In the genomic region with DNA sequence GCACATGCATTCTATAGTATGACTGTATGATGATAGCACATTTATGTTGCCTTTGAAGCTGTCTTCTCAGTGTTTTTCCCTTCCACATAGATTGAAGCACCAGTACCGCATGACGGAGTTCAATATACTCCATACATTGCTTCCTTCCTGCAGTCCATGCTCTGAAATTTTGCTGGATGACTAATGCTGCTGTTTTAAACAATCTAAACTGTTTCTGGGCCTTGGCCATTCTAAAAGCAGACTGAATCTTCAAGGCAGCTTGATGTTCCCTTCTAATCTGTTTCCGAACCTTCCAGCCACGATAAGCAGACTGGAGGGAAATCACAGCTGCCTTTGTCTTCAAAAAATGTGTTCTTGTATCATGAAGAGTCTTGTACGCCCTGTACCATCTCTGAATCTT, we compare ENCODE assay signal across 29 cellular contexts.
DNase-seq lines count a peak whose midpoint lies in the region; ATAC-seq lines count a peak whose summit lies in the region.
"Had no signal": no experiment of that assay in that cellular context is flagged by ENCODE, and none has a peak within 500 bp of the region (broad histone marks: within the 10 kb centered on the region; RNA-seq: fewer than 3 reads in every experiment).

No MANE protein-coding gene starts in this region.

- DNase-seq in EH (ENCODE audit: low read depth) (peak; percentile 15), astrocyte of the hippocampus (ENCODE audit: low read depth, low spot score) (peak; percentile 14), fibroblast of peridontal ligament (ENCODE audit: extremely low read depth) (peak; percentile 72), pons (ENCODE audit: low spot score) (peak; percentile 16)
- DNase-seq in stimulated activated naive B cell treated with anti-CD40 and anti-IgM and Interleukin-4, amounts not matched to agents 10 μg/mL and 1 μg/mL and 100 μg/mL, for 72 hours, result no peak
- DNase-seq in activated CD4-positive, alpha-beta T cell treated with anti-CD3 and anti-CD28 coated beads, Interleukin-2, amount 50 U/mL, for 1 hour, result no peak
- no peak for DNase-seq in effector CD8-positive, alpha-beta T cell (lab: John Stamatoyannopoulos, UW)
- DNase-seq: activated CD4-positive, alpha-beta T cell treated with anti-CD3 and anti-CD28 coated beads for 36 hours; activated CD8-positive, alpha-beta T cell treated with anti-CD3 and anti-CD28 coated beads, Interleukin-2, amount 10 ng/mL, durations not matched to agents 7 days and 5 days; activated naive CD4-positive, alpha-beta T cell treated with anti-CD3 and anti-CD28 coated beads for 36 hours; adrenal gland; CD4-positive, alpha-beta memory T cell; colonic mucosa; endodermal cell; H7; NCI-H1092; NCI-H1694; NCI-H446; NCI-H748 treated with DMSO at 0.1 percent for 48 hours; pancreas; retina; SHP77; stimulated activated naive CD4-positive, alpha-beta T cell treated with Interleukin-2 at 50 U/mL for 16 hours had no signal

- H3K27ac Mint-ChIP-seq in stimulated activated naive B cell treated with anti-CD40 and anti-IgM and Interleukin-4, amounts not matched to agents 10 μg/mL and 1 μg/mL and 100 μg/mL, for 72 hours, result no peak overlapping the region
- H3K27ac Mint-ChIP-seq: activated CD4-positive, alpha-beta T cell treated with anti-CD3 and anti-CD28 coated beads for 36 hours; activated CD8-positive, alpha-beta T cell treated with anti-CD3 and anti-CD28 coated beads, Interleukin-2, amount 10 ng/mL, durations not matched to agents 7 days and 5 days; activated naive CD4-positive, alpha-beta T cell treated with anti-CD3 and anti-CD28 coated beads for 36 hours; B cell; CD4-positive, alpha-beta memory T cell; endodermal cell; memory B cell; T-helper 2 cell treated with Interferon-gamma antibody and Interleukin-4, amounts not matched to agents 5 μg/mL and 100 μg/mL, for 36 hours had no signal

- no peaks in the 10 kb centered on the region for H3K9me3 Mint-ChIP-seq in stimulated activated naive B cell treated with anti-CD40 and anti-IgM and Interleukin-4, amounts not matched to agents 10 μg/mL and 1 μg/mL and 100 μg/mL, for 72 hours
- H3K9me3 Mint-ChIP-seq: CD4-positive, alpha-beta memory T cell; memory B cell had no signal

- no peaks in the 10 kb centered on the region for H3K4me1 Mint-ChIP-seq in stimulated activated naive B cell treated with anti-CD40 and anti-IgM and Interleukin-4, amounts not matched to agents 10 μg/mL and 1 μg/mL and 100 μg/mL, for 72 hours
- H3K4me1 Mint-ChIP-seq: B cell, memory B cell had no signal

- H3K4me3 Mint-ChIP-seq in stimulated activated naive B cell treated with anti-CD40 and anti-IgM and Interleukin-4, amounts not matched to agents 10 μg/mL and 1 μg/mL and 100 μg/mL, for 72 hours, result no peak overlapping the region
- H3K4me3 Mint-ChIP-seq: activated CD4-positive, alpha-beta T cell treated with anti-CD3 and anti-CD28 coated beads for 36 hours; activated CD8-positive, alpha-beta T cell treated with anti-CD3 and anti-CD28 coated beads, Interleukin-2, amount 10 ng/mL, durations not matched to agents 7 days and 5 days; activated naive CD4-positive, alpha-beta T cell treated with anti-CD3 and anti-CD28 coated beads for 36 hours; B cell; CD4-positive, alpha-beta memory T cell; endodermal cell; memory B cell; T-helper 2 cell treated with Interferon-gamma antibody and Interleukin-4, amounts not matched to agents 5 μg/mL and 100 μg/mL, for 36 hours had no signal

- no peaks in the 10 kb centered on the region for H3K27me3 Mint-ChIP-seq in stimulated activated naive B cell treated with anti-CD40 and anti-IgM and Interleukin-4, amounts not matched to agents 10 μg/mL and 1 μg/mL and 100 μg/mL, for 72 hours
- H3K27me3 Mint-ChIP-seq: activated CD4-positive, alpha-beta T cell treated with anti-CD3 and anti-CD28 coated beads for 36 hours; B cell; CD4-positive, alpha-beta memory T cell; memory B cell had no signal

- H3K36me3 Mint-ChIP-seq in stimulated activated naive B cell treated with anti-CD40 and anti-IgM and Interleukin-4, amounts not matched to agents 10 μg/mL and 1 μg/mL and 100 μg/mL, for 72 hours, result no peaks in the 10 kb centered on the region
- H3K36me3 Mint-ChIP-seq: CD4-positive, alpha-beta memory T cell; memory B cell had no signal

- ATAC-seq in stimulated activated naive B cell treated with anti-CD40 and anti-IgM and Interleukin-4, amounts not matched to agents 10 μg/mL and 1 μg/mL and 100 μg/mL, for 72 hours (replicated peaks), result no peak
- ATAC-seq in GM21619 (IDR thresholded peaks at IDR 0.05; ENCODE audit: unreplicated experiment), result no peak
- ATAC-seq: A549; activated CD4-positive, alpha-beta T cell treated with anti-CD3 and anti-CD28 coated beads for 36 hours; activated CD8-positive, alpha-beta T cell treated with anti-CD3 and anti-CD28 coated beads, Interleukin-2, amount 10 ng/mL, durations not matched to agents 7 days and 5 days; Panc1; pancreas had no signal

Comparison
In these comparisons a context has a peak if more than half of its experiments do, and no peak if none do; other contexts are left out.
1. DNase-seq: peak in EH (single experiment), astrocyte of the hippocampus (single experiment), fibroblast of peridontal ligament (single experiment) and pons (single experiment); none in stimulated activated naive B cell treated with anti-CD40 and anti-IgM and Interleukin-4, amounts not matched to agents 10 μg/mL and 1 μg/mL and 100 μg/mL, for 72 hours (single experiment), activated CD4-positive, alpha-beta T cell treated with anti-CD3 and anti-CD28 coated beads, Interleukin-2, amount 50 U/mL, for 1 hour (single experiment) and effector CD8-positive, alpha-beta T cell (single experiment).